ENCODE assay signal across 17 cellular contexts in the genomic region with DNA sequence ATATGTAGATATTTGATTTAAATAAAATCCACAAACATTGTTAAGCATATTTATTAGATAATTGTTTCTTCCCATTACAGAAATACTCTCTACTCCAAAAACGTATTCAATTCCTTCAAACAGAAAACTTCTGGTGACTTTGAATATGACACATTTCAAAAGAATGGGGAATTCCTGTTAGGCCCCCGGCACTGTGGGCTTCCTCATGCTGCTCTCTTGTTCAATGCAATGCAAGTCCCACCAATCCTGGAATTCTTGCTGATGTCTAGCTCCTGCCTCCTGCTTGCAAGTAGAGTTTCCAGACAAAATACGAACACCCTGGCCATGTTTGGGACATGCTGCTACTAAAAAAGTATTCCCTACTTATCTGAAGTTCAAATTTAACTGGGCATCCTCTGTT.
DNase-seq lines count a peak whose midpoint lies in the region; ATAC-seq and TF ChIP-seq lines count a peak whose summit lies in the region.
"Had no signal": no experiment of that assay in that cellular context is flagged by ENCODE, and none has a peak within 500 bp of the region (broad histone marks: within the 10 kb centered on the region; RNA-seq: fewer than 3 reads in every experiment).

No MANE protein-coding gene starts in this region.

- no peak for TF ChIP-seq CTCF in AG10803 (conservative IDR thresholded peaks at IDR 0.05; ENCODE audit: low read length)
- TF ChIP-seq CTCF in kidney epithelial cell (IDR thresholded peaks at IDR 0.05; ENCODE audit: insufficient read depth, low read length, poor library complexity, severe bottlenecking) = no peak
- TF ChIP-seq CTCF in ovary (IDR thresholded peaks at IDR 0.05) = no peak

- no peak for TF ChIP-seq EP300 in ovary (IDR thresholded peaks at IDR 0.05)

- no peaks in the 10 kb centered on the region for H3K9me3 ChIP-seq in ovary
- H3K9me3 ChIP-seq: vagina had no signal

- no peaks in the 10 kb centered on the region for H3K4me1 ChIP-seq in ovary (ENCODE audit: insufficient read depth)
- H3K4me1 ChIP-seq: parathyroid adenoma had no signal

- ATAC-seq in HG02610 (IDR thresholded peaks at IDR 0.05; ENCODE audit: unreplicated experiment) (peak; percentile 45), HG03025 (IDR thresholded peaks at IDR 0.05; ENCODE audit: low FRiP score, unreplicated experiment) (no peak), GM21447 (IDR thresholded peaks at IDR 0.05; ENCODE audit: unreplicated experiment) (no peak)

- 59 to 80% (median 65%) methylated on average over 3 of the region's 3 CpGs for whole genome bisulfite sequencing in ovary, 3 donors

- TF ChIP-seq POLR2A in ovary (IDR thresholded peaks at IDR 0.05) = no peak

- no peak overlapping the region for H3K4me3 ChIP-seq in AG10803 (ENCODE audit: low read length)
- H3K4me3 ChIP-seq in kidney epithelial cell (ENCODE audit: low read depth, low read length) = no peak overlapping the region
- no peak overlapping the region for H3K4me3 ChIP-seq in ovary
- H3K4me3 ChIP-seq: vagina had no signal

- H3K27me3 ChIP-seq in kidney epithelial cell (ENCODE audit: control insufficient read depth, insufficient read depth, low read length) (no peaks in the 10 kb centered on the region), ovary (no peaks in the 10 kb centered on the region)
- H3K27me3 ChIP-seq: vagina had no signal

- no peak overlapping the region for H3K27ac ChIP-seq in ovary
- H3K27ac ChIP-seq: parathyroid adenoma, RWPE1, vagina had no signal

- H3K36me3 ChIP-seq in kidney epithelial cell (ENCODE audit: control insufficient read depth, insufficient read depth, low read length) (no peaks in the 10 kb centered on the region), ovary (no peaks in the 10 kb centered on the region)
- H3K36me3 ChIP-seq: vagina had no signal

- intact Hi-C loops in ovary (cut with DNase I) = loop anchor here in 2 of 4 donors (10.0 kb wide), 1 partner anchor 534 kb away; no protein-coding TSS in a partner anchor

- DNase-seq in AG10803 (ENCODE audit: low read depth) = peak; percentile 30
- peak; percentile 83 for DNase-seq in astrocyte of the hippocampus (ENCODE audit: low read depth, low spot score)
- peak; percentile 52 for DNase-seq in kidney epithelial cell (ENCODE audit: low read depth)
- DNase-seq in ovary = no peak
- no peak for DNase-seq in T-helper 9 cell
- DNase-seq: activated CD4-positive, alpha-beta T cell treated with anti-CD3 and anti-CD28 coated beads, Interleukin-2, amount 50 U/mL, for 1 hour; head of caudate nucleus; mammary epithelial cell; NCI-H187 treated with DMSO at 0.1 percent for 48 hours; NCI-H526 treated with DMSO at 0.1 percent for 48 hours; T-helper 2 cell had no signal

Comparison
In these comparisons a context has a peak if more than half of its experiments do, and no peak if none do; other contexts are left out.
1. DNase-seq: peak in AG10803 (single experiment), astrocyte of the hippocampus (single experiment) and kidney epithelial cell (single experiment); none in ovary (0 of 5) and T-helper 9 cell (single experiment).